Comparison of ENCODE assay signal across 28 cellular contexts in genomic region chr6:140388815-140389214, GRCh38.
DNase-seq lines count a peak whose midpoint lies in the region; ATAC-seq, FAIRE-seq and TF ChIP-seq lines count a peak whose summit lies in the region.
"Had no signal": no experiment of that assay in that cellular context is flagged by ENCODE, and none has a peak within 500 bp of the region (broad histone marks: within the 10 kb centered on the region; RNA-seq: fewer than 3 reads in every experiment).

No MANE protein-coding gene starts in this region.

- H3K27me3 Mint-ChIP-seq in MCF 10A (ENCODE audit: insufficient read depth, unreplicated experiment): no peaks in the 10 kb centered on the region
- no peaks in the 10 kb centered on the region for H3K27me3 Mint-ChIP-seq in stimulated activated naive B cell treated with anti-CD40 and anti-IgM and Interleukin-4, amounts not matched to agents 10 μg/mL and 1 μg/mL and 100 μg/mL, for 72 hours
- H3K27me3 Mint-ChIP-seq: CD4-positive, alpha-beta T cell had no signal

- no peak overlapping the region for H3K4me3 ChIP-seq in breast epithelium
- no peak overlapping the region for H3K4me3 ChIP-seq in liver (ENCODE audit: low read depth in 1 of 3, low read length in 3 of 3)
- H3K4me3 ChIP-seq: BLaER1, GM12878, K562, MG63, SJCRH30 had no signal

- no peak for ATAC-seq in stimulated activated naive B cell treated with anti-CD40 and anti-IgM and Interleukin-4, amounts not matched to agents 10 μg/mL and 1 μg/mL and 100 μg/mL, for 72 hours (replicated peaks)
- ATAC-seq: GM12878, K562, PC-3, Right ventricle myocardium inferior, SK-N-SH treated with all-trans-retinoic acid at 6 μM for 48 hours had no signal

- H3K4me1 ChIP-seq in breast epithelium (no peaks in the 10 kb centered on the region), liver (ENCODE audit: control insufficient read depth in 4 of 4, insufficient read depth in 4 of 4, low read length in 3 of 4) (peaks cover 0 to 13% (median 8%) of the 10 kb centered on the region in 4 donors)
- H3K4me1 ChIP-seq: BLaER1, SJCRH30 had no signal

- CTCF ChIA-PET in MCF 10A (lab: Yijun Ruan, JAX): interaction anchor here (0.6 kb wide), 1 partner anchor 1014 kb away, joined by 4 read pairs; no protein-coding TSS in a partner anchor

- TF ChIP-seq CTCF in MCF 10A (IDR thresholded peaks at IDR 0.05; ENCODE audit: unreplicated experiment) (no peak), breast epithelium (IDR thresholded peaks at IDR 0.05) (no peak), liver (IDR thresholded peaks at IDR 0.05; ENCODE audit: low read depth, low read length, missing input control) (no peak)

- no peaks in the 10 kb centered on the region for H3K36me3 Mint-ChIP-seq in MCF 10A (ENCODE audit: insufficient read depth, unreplicated experiment)
- peaks cover 0 to 3% of the 10 kb centered on the region in 2 donors for H3K36me3 Mint-ChIP-seq in stimulated activated naive B cell treated with anti-CD40 and anti-IgM and Interleukin-4, amounts not matched to agents 10 μg/mL and 1 μg/mL and 100 μg/mL, for 72 hours

- H3K36me3 ChIP-seq in breast epithelium: no peaks in the 10 kb centered on the region
- H3K36me3 ChIP-seq in liver (ENCODE audit: control insufficient read depth in 4 of 4, insufficient read depth in 3 of 4, low read depth in 1 of 4, low read length in 3 of 4): no peaks in the 10 kb centered on the region
- H3K36me3 ChIP-seq: BLaER1, MG63, SJCRH30 had no signal

- H3K4me3 Mint-ChIP-seq in MCF 10A (ENCODE audit: unreplicated experiment): no peak overlapping the region
- no peak overlapping the region for H3K4me3 Mint-ChIP-seq in stimulated activated naive B cell treated with anti-CD40 and anti-IgM and Interleukin-4, amounts not matched to agents 10 μg/mL and 1 μg/mL and 100 μg/mL, for 72 hours
- H3K4me3 Mint-ChIP-seq: CD4-positive, alpha-beta T cell had no signal

- DNase-seq in MCF 10A (ENCODE audit: unreplicated experiment) (no peak), breast epithelium (ENCODE audit: low spot score in 2 of 2) (no peak), frontal cortex (ENCODE audit: low spot score in 2 of 2) (no peak), urothelium cell line (ENCODE audit: low spot score) (no peak), SKM-1 (lab: John Stamatoyannopoulos, UW; ENCODE audit: unreplicated experiment) (no peak), CD1c-positive myeloid dendritic cell (ENCODE audit: extremely low spot score) (no peak)
- DNase-seq in stimulated activated naive B cell treated with anti-CD40 and anti-IgM and Interleukin-4, amounts not matched to agents 10 μg/mL and 1 μg/mL and 100 μg/mL, for 72 hours: no peak
- DNase-seq: CD4-positive, alpha-beta T cell; GDM1; Kasumi-1; MG63; NCI-H1105 treated with DMSO at 0.1 percent for 48 hours; NCI-H146; NCI-H1930; NCI-H2107; NCI-H524 treated with DMSO at 0.1 percent for 48 hours; NK-92 treated with Interleukin-12 subunit alpha and Interleukin-12 subunit beta, amount 100 ng/mL, for 24 hours; SJCRH30 had no signal

- peak overlapping the region; percentile 21 for H3K27ac Mint-ChIP-seq in MCF 10A (ENCODE audit: low read depth, unreplicated experiment)
- no peak overlapping the region for H3K27ac Mint-ChIP-seq in stimulated activated naive B cell treated with anti-CD40 and anti-IgM and Interleukin-4, amounts not matched to agents 10 μg/mL and 1 μg/mL and 100 μg/mL, for 72 hours
- H3K27ac Mint-ChIP-seq: CD4-positive, alpha-beta T cell had no signal

- no peak for TF ChIP-seq RAD21 in liver (IDR thresholded peaks at IDR 0.05)

- H3K4me1 Mint-ChIP-seq in MCF 10A (ENCODE audit: insufficient read depth, unreplicated experiment): peaks cover 9% of the 10 kb centered on the region
- H3K4me1 Mint-ChIP-seq in stimulated activated naive B cell treated with anti-CD40 and anti-IgM and Interleukin-4, amounts not matched to agents 10 μg/mL and 1 μg/mL and 100 μg/mL, for 72 hours: no peaks in the 10 kb centered on the region

- intact Hi-C loops in MCF 10A (cut with micrococcal nuclease): no loop called here
- intact Hi-C loops in breast epithelium (cut with DNase I; ENCODE audit: low total_unique reads): no loop called here

- no peak overlapping the region for H3K9ac ChIP-seq in liver (ENCODE audit: low read depth in 1 of 2, low read length in 2 of 2)
- H3K9ac ChIP-seq: BLaER1 had no signal

- POLR2A ChIA-PET in MCF 10A (lab: Yijun Ruan, JAX): no interaction called here

- no peak for TF ChIP-seq POLR2A in breast epithelium (IDR thresholded peaks at IDR 0.05)

- no TSS peak for BruUV-seq in MCF 10A (replicated peaks; lab: Mats Ljungman, UMichigan)

- WGBS in liver: 45% methylated on average over 1 of the region's 1 CpG

- H3K9me3 ChIP-seq in breast epithelium: peaks cover 6 to 7% of the 10 kb centered on the region in 2 donors
- H3K9me3 ChIP-seq in liver (ENCODE audit: control insufficient read depth in 4 of 4, low read length in 3 of 4): peaks cover 0 to 13% (median 0%) of the 10 kb centered on the region in 4 donors
- H3K9me3 ChIP-seq: SJCRH30 had no signal

- FAIRE-seq in frontal cortex (lab: Jason Lieb, UNC) (peak; percentile 75), urothelium cell line (lab: Jason Lieb, UNC) (no peak)
- FAIRE-seq: D721Med, GM12878, H54 had no signal

- H3K27me3 ChIP-seq in breast epithelium (no peaks in the 10 kb centered on the region), liver (ENCODE audit: control insufficient read depth in 4 of 4, insufficient read depth in 4 of 4, low read length in 3 of 4) (no peaks in the 10 kb centered on the region)
- H3K27me3 ChIP-seq: BLaER1, MG63, SJCRH30 had no signal

- H3K9me3 Mint-ChIP-seq in MCF 10A (ENCODE audit: unreplicated experiment): peaks cover 6% of the 10 kb centered on the region
- H3K9me3 Mint-ChIP-seq in stimulated activated naive B cell treated with anti-CD40 and anti-IgM and Interleukin-4, amounts not matched to agents 10 μg/mL and 1 μg/mL and 100 μg/mL, for 72 hours: peaks cover 10 to 11% of the 10 kb centered on the region in 2 donors

- H3K27ac ChIP-seq in breast epithelium (no peak overlapping the region), liver (ENCODE audit: low read depth in 1 of 2, low read length in 2 of 2) (no peak overlapping the region)
- H3K27ac ChIP-seq: 22Rv1, BLaER1, SJCRH30 had no signal

TF ChIP-seq in liver, 16 proteins besides CTCF, POLR2A, EP300 and RAD21:
- no peak for TF ChIP-seq HNF4G (IDR thresholded peaks at IDR 0.05)
- TF ChIP-seq SP1 (IDR thresholded peaks at IDR 0.05): peak; percentile 17
